Comparison of ENCODE assay signal across 25 cellular contexts in the genomic region with DNA sequence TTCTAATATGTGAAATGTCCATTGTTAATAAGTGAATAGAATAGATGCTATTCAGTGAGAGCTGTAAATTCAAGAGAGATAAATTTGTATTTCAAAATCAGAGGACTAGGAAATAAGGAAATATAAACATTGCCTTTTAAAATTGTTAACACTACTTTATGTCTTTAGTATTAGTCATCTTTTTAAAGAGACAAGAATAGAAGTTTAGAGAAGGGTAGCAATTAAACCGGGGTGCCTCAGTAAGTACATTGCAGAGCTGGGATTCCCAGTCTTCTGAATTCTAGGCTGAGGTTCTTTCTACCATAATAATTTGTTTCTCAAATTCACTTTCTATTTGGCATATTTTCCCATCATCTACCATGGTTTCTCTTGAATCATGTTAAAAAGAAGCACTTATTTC.
DNase-seq lines count a peak whose midpoint lies in the region; ATAC-seq, FAIRE-seq and TF ChIP-seq lines count a peak whose summit lies in the region.
"Had no signal": no experiment of that assay in that cellular context is flagged by ENCODE, and none has a peak within 500 bp of the region (broad histone marks: within the 10 kb centered on the region; RNA-seq: fewer than 3 reads in every experiment).

No MANE protein-coding gene starts in this region.

- no peaks in the 10 kb centered on the region for H3K27me3 ChIP-seq in PC-3 (ENCODE audit: low read length)
- H3K27me3 ChIP-seq: BLaER1 treated with 17β-estradiol and CSF1 and Interleukin-3, amounts not matched to agents 10 nM and 100 nM had no signal

- no peaks in the 10 kb centered on the region for H3K4me1 ChIP-seq in PC-3 (ENCODE audit: insufficient read depth, low read length)
- no peaks in the 10 kb centered on the region for H3K4me1 ChIP-seq in kidney (ENCODE audit: control insufficient read depth in 1 of 2, insufficient read depth in 1 of 2, low read depth in 1 of 2, low read length in 2 of 2)
- H3K4me1 ChIP-seq: A549; BLaER1 treated with 17β-estradiol and CSF1 and Interleukin-3, amounts not matched to agents 10 nM and 100 nM had no signal

- peak; percentile 54 for DNase-seq in EH (ENCODE audit: low read depth)
- peak; percentile 32 for DNase-seq in HCEC 1CT
- DNase-seq in PC-3 = no peak
- peak; percentile 19 for DNase-seq in fibroblast of villous mesenchyme (ENCODE audit: low read depth)
- no peak for DNase-seq in kidney
- DNase-seq in hypothalamus (lab: John Stamatoyannopoulos, UW) = no peak
- DNase-seq in C1 segment of cervical spinal cord (lab: John Stamatoyannopoulos, UW) = no peak
- no peak for DNase-seq in NCI-H1417 treated with DMSO at 0.1 percent for 48 hours (lab: John Stamatoyannopoulos, UW)
- DNase-seq: AML-193; CD4-positive, alpha-beta memory T cell; CD4-positive, CD25-positive, alpha-beta regulatory T cell; CD8-positive, alpha-beta memory T cell; COR-L47; DMS 273 treated with DMSO at 0.1 percent for 48 hours; DMS153; DMS53; DMS79; DND-41; GF-D8 had no signal

- TF ChIP-seq CTCF in PC-3 (conservative IDR thresholded peaks at IDR 0.05; ENCODE audit: low read depth, low read length) = no peak
- TF ChIP-seq CTCF in fibroblast of villous mesenchyme (IDR thresholded peaks at IDR 0.05; ENCODE audit: insufficient read depth, low read depth, low read length) = no peak
- no peak for TF ChIP-seq CTCF in kidney (IDR thresholded peaks at IDR 0.05; ENCODE audit: borderline replicate concordance, extremely low read depth, insufficient read depth)

- H3K4me2 ChIP-seq in PC-3 (ENCODE audit: low read length) = no peak overlapping the region
- H3K4me2 ChIP-seq: A549; BLaER1 treated with 17β-estradiol and CSF1 and Interleukin-3, amounts not matched to agents 10 nM and 100 nM had no signal

- no peak overlapping the region for H3K27ac ChIP-seq in PC-3 (ENCODE audit: low read length)
- no peak overlapping the region for H3K27ac ChIP-seq in kidney (ENCODE audit: low read depth in 2 of 2, low read length in 2 of 2)
- H3K27ac ChIP-seq: 22Rv1; A549; BLaER1 treated with 17β-estradiol and CSF1 and Interleukin-3, amounts not matched to agents 10 nM and 100 nM had no signal

- H3K9me3 ChIP-seq in PC-3 (ENCODE audit: low read length) (peaks cover 6% of the 10 kb centered on the region; the same call in 1 of the 2 replicates), kidney (ENCODE audit: control insufficient read depth in 1 of 2, low read length in 2 of 2) (no peaks in the 10 kb centered on the region)
- H3K9me3 ChIP-seq: A549 had no signal

- no peaks in the 10 kb centered on the region for H3K79me2 ChIP-seq in PC-3 (ENCODE audit: low read length)

- H4K20me1 ChIP-seq in PC-3 (ENCODE audit: low read length) = no peaks in the 10 kb centered on the region
- H4K20me1 ChIP-seq: BLaER1 treated with 17β-estradiol and CSF1 and Interleukin-3, amounts not matched to agents 10 nM and 100 nM had no signal

- intact Hi-C loops in PC-3 (cut with micrococcal nuclease) = no loop called here
- intact Hi-C loops in kidney (cut with DNase I) = no loop called here

- H3K9me2 ChIP-seq in PC-3 (replicated peaks; ENCODE audit: low read length) = no peaks in the 10 kb centered on the region

- POLR2A ChIA-PET in PC-3 (lab: Charles Lee; ENCODE audit: unreplicated experiment) = no interaction called here

- H3K9ac ChIP-seq in PC-3 (ENCODE audit: low read length) (no peak overlapping the region), kidney (ENCODE audit: low read length in 2 of 2) (no peak overlapping the region)
- H3K9ac ChIP-seq: BLaER1 treated with 17β-estradiol and CSF1 and Interleukin-3, amounts not matched to agents 10 nM and 100 nM had no signal

- H2AFZ ChIP-seq in PC-3 (ENCODE audit: low read length) = no peak overlapping the region

- ATAC-seq in PC-3 = peak; percentile 42; the same call in 1 of the 2 replicates
- ATAC-seq: A549 had no signal

- H3K36me3 ChIP-seq in PC-3 (ENCODE audit: low read depth, low read length) (peaks cover 3% of the 10 kb centered on the region; the same call in 1 of the 2 replicates), kidney (ENCODE audit: control insufficient read depth in 1 of 2, insufficient read depth in 2 of 2, low read length in 2 of 2) (no peaks in the 10 kb centered on the region)
- H3K36me3 ChIP-seq: BLaER1 treated with 17β-estradiol and CSF1 and Interleukin-3, amounts not matched to agents 10 nM and 100 nM had no signal

- CTCF ChIA-PET in PC-3 (lab: Charles Lee) = no interaction called here

- no peak for FAIRE-seq in kidney (lab: Jason Lieb, UNC)
- FAIRE-seq: A549, G401.6, GM12891, GM19239 had no signal

- H3K4me3 ChIP-seq in PC-3 (ENCODE audit: low read length) (no peak overlapping the region), fibroblast of villous mesenchyme (ENCODE audit: low read depth, low read length) (no peak overlapping the region), kidney (ENCODE audit: low read length in 2 of 2) (no peak overlapping the region)
- H3K4me3 ChIP-seq: A549; BLaER1 treated with 17β-estradiol and CSF1 and Interleukin-3, amounts not matched to agents 10 nM and 100 nM had no signal

- BruUV-seq in PC-3 (replicated peaks; lab: Mats Ljungman, UMichigan) = no TSS peak

- no peaks in the 10 kb centered on the region for H3F3A ChIP-seq in PC-3 (ENCODE audit: low read length, unreplicated experiment)

Comparison
In these comparisons a context has a peak if more than half of its experiments do, and no peak if none do; other contexts are left out.
1. DNase-seq: peak in EH (single experiment), HCEC 1CT (single experiment) and fibroblast of villous mesenchyme (single experiment); none in PC-3 (single experiment), kidney (single experiment), hypothalamus (0 of 51), C1 segment of cervical spinal cord (0 of 14) and NCI-H1417 treated with DMSO at 0.1 percent for 48 hours (single experiment).